1 cellular context compared by ENCODE assay signal in genomic region chr16:70380919-70381603, GRCh38.
TF ChIP-seq lines count a peak whose summit lies in the region.

No MANE protein-coding gene starts in this region.

TF ChIP-seq in WTC11, 78 proteins besides CTCF, POLR2A, EP300 and RAD21 (continued from another document and continues in another):
- no peak for TF ChIP-seq ATF3 (CRISPR knock-in tag; conservative IDR thresholded peaks at IDR 0.05)
- TF ChIP-seq KAT7 (CRISPR knock-in tag; IDR thresholded peaks at IDR 0.05; ENCODE audit: borderline replicate concordance), result no peak
- no peak for TF ChIP-seq ZBTB21 (CRISPR knock-in tag; IDR thresholded peaks at IDR 0.05; ENCODE audit: borderline replicate concordance)
- TF ChIP-seq ATF2 (CRISPR knock-in tag; IDR thresholded peaks at IDR 0.05; ENCODE audit: borderline replicate concordance, low read depth), result no peak
- peak; percentile 83; the same call in 1 of the 2 replicates for TF ChIP-seq ZBTB43 (CRISPR knock-in tag; IDR thresholded peaks at IDR 0.05)
- TF ChIP-seq ARID4B (CRISPR knock-in tag; IDR thresholded peaks at IDR 0.05; ENCODE audit: borderline replicate concordance), result peak; percentile 80; the same call in 1 of the 2 replicates
- TF ChIP-seq TEAD4 (CRISPR knock-in tag; IDR thresholded peaks at IDR 0.05), result 0 out of 2 replicates have a peak, but pooled peaks have one; percentile 11
- TF ChIP-seq ZNF423 (CRISPR knock-in tag; IDR thresholded peaks at IDR 0.05), result peak; percentile 55; the same call in 1 of the 2 replicates
- peak; percentile 80; the same call in 1 of the 2 replicates for TF ChIP-seq NFE2L1 (CRISPR knock-in tag; IDR thresholded peaks at IDR 0.05)
- TF ChIP-seq MAX (CRISPR knock-in tag; IDR thresholded peaks at IDR 0.05), result peak; percentile 91
- no peak for TF ChIP-seq ZNF121 (CRISPR knock-in tag; IDR thresholded peaks at IDR 0.05)
- TF ChIP-seq ZNF425 (CRISPR knock-in tag; conservative IDR thresholded peaks at IDR 0.05), result no peak
- no peak for TF ChIP-seq TP53 (CRISPR knock-in tag; IDR thresholded peaks at IDR 0.05)
- TF ChIP-seq IRF1 (CRISPR knock-in tag; IDR thresholded peaks at IDR 0.05), result no peak; the same call in 1 of the 2 replicates
- no peak for TF ChIP-seq ESRRA (CRISPR knock-in tag; IDR thresholded peaks at IDR 0.05; ENCODE audit: borderline replicate concordance)
- TF ChIP-seq ZNF138 (CRISPR knock-in tag; conservative IDR thresholded peaks at IDR 0.05), result peak; percentile 50; the same call in 1 of the 2 replicates
- peak; percentile 75; the same call in 1 of the 2 replicates for TF ChIP-seq MYBL2 (CRISPR knock-in tag; IDR thresholded peaks at IDR 0.05)
- TF ChIP-seq TCF7 (CRISPR knock-in tag; IDR thresholded peaks at IDR 0.05; ENCODE audit: low read depth), result 0 out of 2 replicates have a peak, but pooled peaks have one; percentile 41
- TF ChIP-seq SMAD4 (CRISPR knock-in tag; IDR thresholded peaks at IDR 0.05), result peak; percentile 52; the same call in 1 of the 2 replicates
- no peak for TF ChIP-seq RELA (CRISPR knock-in tag; IDR thresholded peaks at IDR 0.05; ENCODE audit: borderline replicate concordance)
- peak; percentile 93 for TF ChIP-seq NFYB (CRISPR knock-in tag; conservative IDR thresholded peaks at IDR 0.05; ENCODE audit: low read depth)
- peak; percentile 73 for TF ChIP-seq SP1 (CRISPR knock-in tag; conservative IDR thresholded peaks at IDR 0.05)
- peak; percentile 73 for TF ChIP-seq GABPB1 (CRISPR knock-in tag; IDR thresholded peaks at IDR 0.05)
- peak; percentile 14; the same call in 1 of the 2 replicates for TF ChIP-seq E2F1 (CRISPR knock-in tag; IDR thresholded peaks at IDR 0.05)
- peak; percentile 87 for TF ChIP-seq USF2 (CRISPR knock-in tag; IDR thresholded peaks at IDR 0.05)
- no peak for TF ChIP-seq ZNF396 (CRISPR knock-in tag; IDR thresholded peaks at IDR 0.05; ENCODE audit: borderline replicate concordance)
- no peak for TF ChIP-seq PRDM15 (CRISPR knock-in tag; IDR thresholded peaks at IDR 0.05)
- no peak for TF ChIP-seq ATF1 (CRISPR knock-in tag; IDR thresholded peaks at IDR 0.05)
- TF ChIP-seq AR (CRISPR knock-in tag; IDR thresholded peaks at IDR 0.05), result no peak; the same call in 1 of the 2 replicates
- TF ChIP-seq MLX (CRISPR knock-in tag; IDR thresholded peaks at IDR 0.05), result 0 out of 2 replicates have a peak, but pooled peaks have one; percentile 25
- no peak for TF ChIP-seq NR3C1 (CRISPR knock-in tag; conservative IDR thresholded peaks at IDR 0.05; ENCODE audit: low read depth)
- no peak for TF ChIP-seq GRHL2 (CRISPR knock-in tag; IDR thresholded peaks at IDR 0.05; ENCODE audit: insufficient replicate concordance, severe bottlenecking)
- TF ChIP-seq FOXK1 (CRISPR knock-in tag; IDR thresholded peaks at IDR 0.05), result peak; percentile 74; the same call in 1 of the 2 replicates
- no peak for TF ChIP-seq ELF4 (CRISPR knock-in tag; IDR thresholded peaks at IDR 0.05; ENCODE audit: low read depth)
- no peak for TF ChIP-seq ZNF219 (CRISPR knock-in tag; IDR thresholded peaks at IDR 0.05; ENCODE audit: borderline replicate concordance)
- peak; percentile 38 for TF ChIP-seq TEAD1 (CRISPR knock-in tag; IDR thresholded peaks at IDR 0.05)
